In the genomic region with DNA sequence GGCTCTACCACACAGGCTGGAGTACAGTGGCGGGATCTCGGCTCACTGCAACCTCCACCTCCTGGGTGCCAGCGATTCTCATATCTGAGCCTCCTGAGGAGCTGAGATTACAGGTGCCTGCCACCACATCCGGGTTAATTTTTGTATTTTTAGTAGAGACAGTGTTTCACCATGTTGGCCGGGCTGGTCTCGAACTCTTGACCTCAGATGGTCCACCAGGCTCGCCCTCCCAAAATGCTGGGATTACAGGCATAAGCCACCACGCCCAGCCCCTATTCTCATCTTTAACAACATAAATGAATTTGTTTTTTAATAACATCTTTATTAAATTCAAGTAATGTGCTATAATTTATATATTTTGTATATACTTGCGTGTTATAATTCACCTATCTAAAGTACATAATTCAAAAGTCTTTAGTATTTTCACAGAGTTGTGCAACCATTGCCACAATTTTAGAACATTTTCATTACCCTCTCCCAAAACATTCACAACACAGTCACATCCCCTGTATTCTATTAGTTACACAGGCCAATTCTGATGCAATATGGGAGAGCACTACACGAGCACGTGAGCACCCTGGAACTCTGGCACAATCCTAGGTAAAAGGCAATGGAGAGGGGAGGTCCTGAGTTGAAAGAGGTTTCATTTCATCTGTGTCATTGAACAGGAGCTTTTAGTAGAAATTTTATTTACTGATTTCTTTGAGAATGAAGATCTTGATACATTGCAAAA, we compare ENCODE assay signal across 28 cellular contexts.
"Had no signal": no experiment of that assay in that cellular context is flagged by ENCODE, and none has a peak within 500 bp of the region (broad histone marks: within the 10 kb centered on the region; RNA-seq: fewer than 3 reads in every experiment).

No MANE protein-coding gene starts in this region.

- H3K27ac Mint-ChIP-seq: activated B cell treated with CpG ODN at 0.5 μM for 24 hours; activated CD4-positive, alpha-beta T cell treated with anti-CD3 and anti-CD28 coated beads, Interleukin-2, amount 10 ng/mL, durations not matched to agents 24 days and 14 days; activated CD8-positive, alpha-beta memory T cell treated with anti-CD3 and anti-CD28 coated beads, Interleukin-2, amount 10 ng/mL, durations not matched to agents 7 days and 5 days; activated naive CD4-positive, alpha-beta T cell treated with anti-CD3 and anti-CD28 coated beads for 36 hours; activated naive CD8-positive, alpha-beta T cell; activated T-cell treated with anti-CD3 and anti-CD28 coated beads, Interleukin-2, amount 50 U/mL, for 24 hours; activated T-helper 1 cell treated with anti-CD3 and anti-CD28 coated beads, Interleukin-12 subunit alpha, Interleukin-12 subunit beta, Interleukin-2, Interleukin-4 antibody, amounts not matched to agents 30 ng/mL and 10 ng/mL and 1 ng/mL, durations not matched to agents 14 hours and 24 hours and 36 hours; T-helper 1 cell treated with Interleukin-12 subunit alpha and Interleukin-12 subunit beta and Interleukin-4 antibody, amounts not matched to agents 30 μg/mL and 1 μg/mL, for 36 hours had no signal

- H3K4me3 ChIP-seq: cardiac muscle cell, MG63, SJSA1 had no signal

- H3K27me3 ChIP-seq: brain microvascular endothelial cell, cardiac muscle cell, MG63 had no signal

- H3K9me3 ChIP-seq: MG63 had no signal

- H3K4me1 ChIP-seq: SJSA1 had no signal

- H3K27ac ChIP-seq: brain microvascular endothelial cell, cardiac muscle cell, SJSA1 had no signal

- H3K4me3 Mint-ChIP-seq: activated B cell treated with CpG ODN at 0.5 μM for 24 hours; activated CD4-positive, alpha-beta T cell treated with anti-CD3 and anti-CD28 coated beads, Interleukin-2, amount 10 ng/mL, durations not matched to agents 24 days and 14 days; activated CD8-positive, alpha-beta memory T cell treated with anti-CD3 and anti-CD28 coated beads, Interleukin-2, amount 10 ng/mL, durations not matched to agents 7 days and 5 days; activated naive CD4-positive, alpha-beta T cell treated with anti-CD3 and anti-CD28 coated beads for 36 hours; activated naive CD8-positive, alpha-beta T cell; activated T-cell treated with anti-CD3 and anti-CD28 coated beads, Interleukin-2, amount 50 U/mL, for 24 hours; activated T-helper 1 cell treated with anti-CD3 and anti-CD28 coated beads, Interleukin-12 subunit alpha, Interleukin-12 subunit beta, Interleukin-2, Interleukin-4 antibody, amounts not matched to agents 30 ng/mL and 10 ng/mL and 1 ng/mL, durations not matched to agents 14 hours and 24 hours and 36 hours; T-helper 1 cell treated with Interleukin-12 subunit alpha and Interleukin-12 subunit beta and Interleukin-4 antibody, amounts not matched to agents 30 μg/mL and 1 μg/mL, for 36 hours had no signal

- ATAC-seq: activated CD8-positive, alpha-beta memory T cell treated with anti-CD3 and anti-CD28 coated beads, Interleukin-2, amount 10 ng/mL, durations not matched to agents 7 days and 5 days; PC-3; SK-N-SH treated with all-trans-retinoic acid at 6 μM for 48 hours had no signal

- H3K36me3 Mint-ChIP-seq: activated CD8-positive, alpha-beta memory T cell treated with anti-CD3 and anti-CD28 coated beads, Interleukin-2, amount 10 ng/mL, durations not matched to agents 7 days and 5 days; activated naive CD8-positive, alpha-beta T cell had no signal

- DNase-seq: activated B cell treated with CpG ODN at 0.5 μM for 24 hours; activated CD4-positive, alpha-beta T cell treated with anti-CD3 and anti-CD28 coated beads for 1 hour; activated CD4-positive, alpha-beta T cell treated with anti-CD3 and anti-CD28 coated beads, Interleukin-2, amount 10 ng/mL, durations not matched to agents 24 days and 14 days; activated CD4-positive, alpha-beta T cell treated with anti-CD3 and anti-CD28 coated beads, Interleukin-2, amount 50 U/mL, for 48 hours; activated CD8-positive, alpha-beta memory T cell treated with anti-CD3 and anti-CD28 coated beads, Interleukin-2, amount 10 ng/mL, durations not matched to agents 7 days and 5 days; activated gamma-delta T cell; activated naive CD4-positive, alpha-beta T cell treated with anti-CD3 and anti-CD28 coated beads for 36 hours; activated T-cell treated with anti-CD3 and anti-CD28 coated beads, Interleukin-2, amount 50 U/mL, for 24 hours; brain microvascular endothelial cell; cerebellar nuclear complex; MG63; NCI-H1048; NCI-H146; NCI-H187 treated with DMSO at 0.1 percent for 48 hours; NCI-H2171; NCI-H2227 treated with DMSO at 0.1 percent for 48 hours; NCI-H446 treated with DMSO at 0.1 percent for 48 hours; NCI-H526; NCI-H774; PC-3; SHP77; SW 1271 had no signal

- H3K4me1 Mint-ChIP-seq: activated B cell treated with CpG ODN at 0.5 μM for 24 hours; activated CD4-positive, alpha-beta T cell treated with anti-CD3 and anti-CD28 coated beads, Interleukin-2, amount 10 ng/mL, durations not matched to agents 24 days and 14 days; activated CD8-positive, alpha-beta memory T cell treated with anti-CD3 and anti-CD28 coated beads, Interleukin-2, amount 10 ng/mL, durations not matched to agents 7 days and 5 days had no signal

- H3K36me3 ChIP-seq: brain microvascular endothelial cell, cardiac muscle cell, MG63, SJSA1 had no signal
